Comparison of ENCODE assay signal across 33 cellular contexts in the genomic region with DNA sequence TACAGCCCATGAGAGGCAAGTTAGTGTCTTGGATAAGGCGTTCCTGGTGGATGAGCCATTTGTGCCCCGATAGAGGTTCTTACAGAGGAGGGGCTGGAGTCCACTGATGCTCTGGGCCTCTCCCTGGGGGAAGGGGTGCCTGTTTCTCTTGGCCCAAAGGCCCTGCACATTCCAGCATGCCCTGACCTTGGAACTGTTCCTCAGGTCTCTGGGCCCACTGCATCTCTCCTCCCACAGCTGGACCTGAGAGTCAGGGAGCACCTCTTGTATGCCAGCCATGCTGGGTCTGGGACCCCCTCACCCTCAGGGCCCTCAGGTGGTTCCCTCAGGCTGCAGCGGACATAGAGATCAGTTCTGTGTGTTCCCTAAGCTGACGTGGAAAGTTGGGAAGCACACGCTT. TPM values are rescaled to one million over a fixed set of nuclear protein-coding genes. Genes with fewer than 3 reads are reported as not detected.
"Had no signal": no experiment of that assay in that cellular context is flagged by ENCODE, and none has a peak within 500 bp of the region (broad histone marks: within the 10 kb centered on the region; RNA-seq: fewer than 3 reads in every experiment).

No MANE protein-coding gene starts in this region.

- H3K36me3 ChIP-seq: adrenal gland, Peyer's patch had no signal

- ATAC-seq: activated CD8-positive, alpha-beta T cell treated with anti-CD3 and anti-CD28 coated beads for 36 hours; activated naive CD4-positive, alpha-beta T cell treated with anti-CD3 and anti-CD28 coated beads, Interleukin-2, amount 50 U/mL, for 72 hours; activated T-cell treated with anti-CD3 and anti-CD28 coated beads, Interleukin-2, amount 50 U/mL, for 4 hours; body of pancreas; PC-3; SK-N-SH treated with all-trans-retinoic acid at 6 μM for 48 hours had no signal

- H3K9me3 Mint-ChIP-seq: activated CD4-positive, alpha-beta T cell treated with anti-CD3 and anti-CD28 coated beads, Interleukin-2, amount 10 ng/mL, durations not matched to agents 24 days and 14 days; activated CD8-positive, alpha-beta T cell treated with anti-CD3 and anti-CD28 coated beads for 36 hours; activated naive CD4-positive, alpha-beta T cell treated with anti-CD3 and anti-CD28 coated beads for 36 hours; activated naive CD4-positive, alpha-beta T cell treated with anti-CD3 and anti-CD28 coated beads, Interleukin-2, amount 50 U/mL, for 72 hours; activated T-cell treated with anti-CD3 and anti-CD28 coated beads, Interleukin-2, amount 50 U/mL, for 4 hours; activated T-helper 1 cell treated with anti-CD3 and anti-CD28 coated beads, Interleukin-12 subunit alpha, Interleukin-12 subunit beta, Interleukin-2, Interleukin-4 antibody, amounts not matched to agents 30 ng/mL and 10 ng/mL and 1 ng/mL, durations not matched to agents 14 hours and 24 hours and 36 hours had no signal

- H3K27me3 ChIP-seq: adrenal gland, body of pancreas, Peyer's patch had no signal

- H3K27ac ChIP-seq: adrenal gland, body of pancreas, KMS-11, Peyer's patch, VCaP had no signal

- H3K4me2 ChIP-seq: KMS-11 had no signal

- H3K27ac Mint-ChIP-seq: activated CD4-positive, alpha-beta T cell treated with anti-CD3 and anti-CD28 coated beads, Interleukin-2, amount 10 ng/mL, durations not matched to agents 24 days and 14 days; activated CD8-positive, alpha-beta T cell treated with anti-CD3 and anti-CD28 coated beads for 36 hours; activated naive CD4-positive, alpha-beta T cell treated with anti-CD3 and anti-CD28 coated beads for 36 hours; activated naive CD4-positive, alpha-beta T cell treated with anti-CD3 and anti-CD28 coated beads, Interleukin-2, amount 50 U/mL, for 72 hours; activated T-helper 1 cell treated with anti-CD3 and anti-CD28 coated beads, Interleukin-12 subunit alpha, Interleukin-12 subunit beta, Interleukin-2, Interleukin-4 antibody, amounts not matched to agents 30 ng/mL and 10 ng/mL and 1 ng/mL, durations not matched to agents 14 hours and 24 hours and 36 hours had no signal

- H3K36me3 Mint-ChIP-seq: activated naive CD4-positive, alpha-beta T cell treated with anti-CD3 and anti-CD28 coated beads, Interleukin-2, amount 50 U/mL, for 72 hours had no signal

- H3K27me3 Mint-ChIP-seq: activated CD8-positive, alpha-beta T cell treated with anti-CD3 and anti-CD28 coated beads for 36 hours had no signal

- DNase-seq: activated CD4-positive, alpha-beta T cell treated with anti-CD3 and anti-CD28 coated beads, Interleukin-2, amount 10 ng/mL, durations not matched to agents 24 days and 14 days; activated CD4-positive, alpha-beta T cell treated with anti-CD3 and anti-CD28 coated beads, Interleukin-2, amount 50 U/mL, for 4 hours; activated CD4-positive, CD25-positive, alpha-beta regulatory T cell; activated CD8-positive, alpha-beta T cell treated with anti-CD3 and anti-CD28 coated beads for 36 hours; activated gamma-delta T cell treated with Interleukin-2 at 50 U/mL for 16 hours; activated naive CD4-positive, alpha-beta T cell treated with anti-CD3 and anti-CD28 coated beads for 36 hours; activated T-cell treated with anti-CD3 and anti-CD28 coated beads, Interleukin-2, amount 50 U/mL, for 4 hours; adrenal gland; body of pancreas; caudate nucleus; MM.1S; MV-4-11; NCI-H1092; NCI-H1436 treated with DMSO at 0.1 percent for 48 hours; NCI-H1694 treated with DMSO at 0.1 percent for 48 hours; NCI-H2029; NCI-H510A; NCI-H526; NCI-H748 treated with DMSO at 0.1 percent for 48 hours; NK-92 treated with Interleukin-12 subunit alpha and Interleukin-12 subunit beta, amount 100 ng/mL, for 24 hours; PC-3; Peyer's patch; RPMI8226; SHP77 treated with DMSO at 0.1 percent for 48 hours; SW 1271; T-helper 1 cell; T-helper 2 cell; T-helper 9 cell had no signal

- H3K4me1 Mint-ChIP-seq: activated CD4-positive, alpha-beta T cell treated with anti-CD3 and anti-CD28 coated beads, Interleukin-2, amount 10 ng/mL, durations not matched to agents 24 days and 14 days had no signal

- H3K9ac ChIP-seq: KMS-11 had no signal

- H3K4me3 ChIP-seq: adrenal gland, body of pancreas, Peyer's patch had no signal

- H3K4me3 Mint-ChIP-seq: activated CD4-positive, alpha-beta T cell treated with anti-CD3 and anti-CD28 coated beads, Interleukin-2, amount 10 ng/mL, durations not matched to agents 24 days and 14 days; activated CD8-positive, alpha-beta T cell treated with anti-CD3 and anti-CD28 coated beads for 36 hours; activated naive CD4-positive, alpha-beta T cell treated with anti-CD3 and anti-CD28 coated beads for 36 hours; activated T-cell treated with anti-CD3 and anti-CD28 coated beads, Interleukin-2, amount 50 U/mL, for 4 hours; activated T-helper 1 cell treated with anti-CD3 and anti-CD28 coated beads, Interleukin-12 subunit alpha, Interleukin-12 subunit beta, Interleukin-2, Interleukin-4 antibody, amounts not matched to agents 30 ng/mL and 10 ng/mL and 1 ng/mL, durations not matched to agents 14 hours and 24 hours and 36 hours had no signal

RNA-seq across cellular contexts. Expression of gene DAPK1, which starts 26.4 kb away (rescaled TPM):
- total RNA-seq: PC-3 had no signal
